Comparison of ENCODE assay signal across 20 cellular contexts in the genomic region with DNA sequence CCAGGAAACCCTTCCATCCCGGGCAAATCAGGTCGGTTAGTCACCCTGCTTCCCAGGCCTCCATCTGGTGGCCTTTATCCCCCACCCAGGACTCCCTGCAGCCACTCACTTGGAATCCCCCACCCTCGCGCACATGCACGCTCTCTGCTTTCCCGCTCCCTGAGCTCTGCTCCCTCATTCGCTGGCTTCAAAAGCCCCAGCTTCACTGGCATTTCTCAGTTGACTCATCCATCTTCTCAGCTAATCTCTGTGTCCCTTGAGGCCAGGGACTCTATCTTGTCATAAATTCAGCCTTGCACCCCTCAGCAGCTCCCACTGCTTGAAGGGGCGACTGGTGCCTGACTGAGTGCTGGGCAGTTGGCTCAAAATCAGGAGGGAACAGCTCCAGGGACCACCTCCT.
"Had no signal": no experiment of that assay in that cellular context is flagged by ENCODE, and none has a peak within 500 bp of the region (broad histone marks: within the 10 kb centered on the region; RNA-seq: fewer than 3 reads in every experiment).

No MANE protein-coding gene starts in this region.

- DNase-seq: activated gamma-delta T cell; activated T-cell treated with anti-CD3 and anti-CD28 coated beads, Interleukin-2, amount 50 U/mL, for 72 hours; erythroblast; foreskin melanocyte; glutamatergic neuron; hippocampal formation; left cardiac atrium; naive thymus-derived CD8-positive, alpha-beta T cell; ovary; psoas muscle; right cardiac atrium; stimulated activated CD4-positive, alpha-beta T cell treated with anti-CD3 and anti-CD28 coated beads, Interleukin-2, amount 100 ng/mL, for 48 hours; substantia nigra; uterus had no signal

- H3K36me3 ChIP-seq: cardiac muscle cell, ovary, tibial nerve, uterus had no signal

- H3K9me3 ChIP-seq: ovary, psoas muscle, tibial nerve, uterus had no signal

- ATAC-seq: left cardiac atrium; naive thymus-derived CD8-positive, alpha-beta T cell; psoas muscle; right cardiac atrium had no signal

- H3K27ac Mint-ChIP-seq: activated naive CD8-positive, alpha-beta T cell; activated T-cell treated with anti-CD3 and anti-CD28 coated beads, Interleukin-2, amount 50 U/mL, for 72 hours; naive thymus-derived CD8-positive, alpha-beta T cell had no signal

- H3K36me3 Mint-ChIP-seq: activated naive CD8-positive, alpha-beta T cell had no signal

- H3K27me3 ChIP-seq: cardiac muscle cell, ovary had no signal

- H3K4me3 ChIP-seq: cardiac muscle cell, ovary, psoas muscle, tibial nerve, uterus had no signal

- H3K27ac ChIP-seq: cardiac muscle cell, ovary, psoas muscle, tibial nerve, uterus had no signal

- H3K4me3 Mint-ChIP-seq: activated naive CD8-positive, alpha-beta T cell; activated T-cell treated with anti-CD3 and anti-CD28 coated beads, Interleukin-2, amount 50 U/mL, for 72 hours; naive thymus-derived CD8-positive, alpha-beta T cell had no signal

- H3K9me3 Mint-ChIP-seq: activated T-cell treated with anti-CD3 and anti-CD28 coated beads, Interleukin-2, amount 50 U/mL, for 72 hours; naive thymus-derived CD8-positive, alpha-beta T cell had no signal

- FAIRE-seq: endometrium, islet of Langerhans, small intestine had no signal

- H3K4me1 ChIP-seq: uterus had no signal
